Comparison of ENCODE assay signal across 25 cellular contexts in genomic region chr17:75729351-75729750, GRCh38.
"Had no signal": no experiment of that assay in that cellular context is flagged by ENCODE, and none has a peak within 500 bp of the region (broad histone marks: within the 10 kb centered on the region; RNA-seq: fewer than 3 reads in every experiment).

No MANE protein-coding gene starts in this region.

- H3K27ac Mint-ChIP-seq: nephron progenitor cell; stimulated activated naive B cell treated with anti-CD40 and anti-IgM and Interleukin-4, amounts not matched to agents 10 μg/mL and 1 μg/mL and 100 μg/mL, for 72 hours; stimulated activated naive CD8-positive, alpha-beta T cell treated with anti-CD3 and anti-CD28 coated beads, Interleukin-15, Interleukin-2, amounts not matched to agents 100 ng/mL and 50 ng/mL, for 24 hours had no signal

- H3K4me3 Mint-ChIP-seq: naive thymus-derived CD8-positive, alpha-beta T cell; nephron progenitor cell; stimulated activated naive B cell treated with anti-CD40 and anti-IgM and Interleukin-4, amounts not matched to agents 10 μg/mL and 1 μg/mL and 100 μg/mL, for 72 hours; stimulated activated naive CD8-positive, alpha-beta T cell treated with anti-CD3 and anti-CD28 coated beads, Interleukin-15, Interleukin-2, amounts not matched to agents 100 ng/mL and 50 ng/mL, for 24 hours had no signal

- H3K4me1 Mint-ChIP-seq: nephron progenitor cell; stimulated activated naive B cell treated with anti-CD40 and anti-IgM and Interleukin-4, amounts not matched to agents 10 μg/mL and 1 μg/mL and 100 μg/mL, for 72 hours had no signal

- H2AFZ ChIP-seq: hepatocyte had no signal

- DNase-seq: dermis blood vessel endothelial cell; effector memory CD4-positive, alpha-beta T cell; heart left ventricle; left ventricle myocardium superior; lower lobe of right lung; naive thymus-derived CD8-positive, alpha-beta T cell; nephron progenitor cell; nucleus accumbens; ovary; posterior cingulate gyrus; psoas muscle; right cardiac atrium; spleen; stimulated activated CD4-positive, alpha-beta T cell treated with anti-CD3 and anti-CD28 coated beads, Interleukin-4, amount 100 ng/mL, for 4 hours; stimulated activated naive B cell treated with anti-CD40 and anti-IgM and Interleukin-4, amounts not matched to agents 10 μg/mL and 1 μg/mL and 100 μg/mL, for 72 hours; upper lobe of left lung had no signal

- H3K4me2 ChIP-seq: hepatocyte had no signal

- H3K4me1 ChIP-seq: foreskin keratinocyte, gastroesophageal sphincter, heart left ventricle, lower lobe of right lung, psoas muscle had no signal

- H3K9me3 ChIP-seq: esophagus muscularis mucosa, gastroesophageal sphincter, heart left ventricle, lower lobe of right lung, ovary, psoas muscle, spleen, thoracic aorta, tibial nerve, upper lobe of left lung had no signal

- H3K27ac ChIP-seq: coronary artery, esophagus muscularis mucosa, foreskin keratinocyte, gastroesophageal sphincter, heart left ventricle, hepatocyte, lower lobe of right lung, ovary, psoas muscle, skin epidermis, spleen, thoracic aorta, upper lobe of left lung had no signal

- H3K4me3 ChIP-seq: coronary artery, esophagus muscularis mucosa, gastroesophageal sphincter, heart left ventricle, hepatocyte, lower lobe of right lung, ovary, psoas muscle, skin epidermis, spleen, thoracic aorta, tibial nerve, upper lobe of left lung had no signal

- H3K36me3 Mint-ChIP-seq: naive thymus-derived CD8-positive, alpha-beta T cell; stimulated activated naive B cell treated with anti-CD40 and anti-IgM and Interleukin-4, amounts not matched to agents 10 μg/mL and 1 μg/mL and 100 μg/mL, for 72 hours had no signal

- H3K36me3 ChIP-seq: ovary, thoracic aorta had no signal

- H3K27me3 ChIP-seq: foreskin keratinocyte, heart left ventricle, hepatocyte, ovary, spleen, tibial nerve, upper lobe of left lung had no signal

- H3K79me2 ChIP-seq: hepatocyte had no signal

- H3K9me3 Mint-ChIP-seq: naive thymus-derived CD8-positive, alpha-beta T cell; nephron progenitor cell; stimulated activated naive B cell treated with anti-CD40 and anti-IgM and Interleukin-4, amounts not matched to agents 10 μg/mL and 1 μg/mL and 100 μg/mL, for 72 hours; stimulated activated naive CD8-positive, alpha-beta T cell treated with anti-CD3 and anti-CD28 coated beads, Interleukin-15, Interleukin-2, amounts not matched to agents 100 ng/mL and 50 ng/mL, for 24 hours had no signal

- H3K27me3 Mint-ChIP-seq: naive thymus-derived CD8-positive, alpha-beta T cell; stimulated activated naive B cell treated with anti-CD40 and anti-IgM and Interleukin-4, amounts not matched to agents 10 μg/mL and 1 μg/mL and 100 μg/mL, for 72 hours; stimulated activated naive CD8-positive, alpha-beta T cell treated with anti-CD3 and anti-CD28 coated beads, Interleukin-15, Interleukin-2, amounts not matched to agents 100 ng/mL and 50 ng/mL, for 24 hours had no signal

- ATAC-seq: foreskin keratinocyte; gastroesophageal sphincter; heart left ventricle; left ventricle myocardium superior; lower lobe of right lung; naive thymus-derived CD8-positive, alpha-beta T cell; psoas muscle; right cardiac atrium; stimulated activated naive B cell treated with anti-CD40 and anti-IgM and Interleukin-4, amounts not matched to agents 10 μg/mL and 1 μg/mL and 100 μg/mL, for 72 hours had no signal
